17 cellular contexts compared by ENCODE assay signal in the genomic region with DNA sequence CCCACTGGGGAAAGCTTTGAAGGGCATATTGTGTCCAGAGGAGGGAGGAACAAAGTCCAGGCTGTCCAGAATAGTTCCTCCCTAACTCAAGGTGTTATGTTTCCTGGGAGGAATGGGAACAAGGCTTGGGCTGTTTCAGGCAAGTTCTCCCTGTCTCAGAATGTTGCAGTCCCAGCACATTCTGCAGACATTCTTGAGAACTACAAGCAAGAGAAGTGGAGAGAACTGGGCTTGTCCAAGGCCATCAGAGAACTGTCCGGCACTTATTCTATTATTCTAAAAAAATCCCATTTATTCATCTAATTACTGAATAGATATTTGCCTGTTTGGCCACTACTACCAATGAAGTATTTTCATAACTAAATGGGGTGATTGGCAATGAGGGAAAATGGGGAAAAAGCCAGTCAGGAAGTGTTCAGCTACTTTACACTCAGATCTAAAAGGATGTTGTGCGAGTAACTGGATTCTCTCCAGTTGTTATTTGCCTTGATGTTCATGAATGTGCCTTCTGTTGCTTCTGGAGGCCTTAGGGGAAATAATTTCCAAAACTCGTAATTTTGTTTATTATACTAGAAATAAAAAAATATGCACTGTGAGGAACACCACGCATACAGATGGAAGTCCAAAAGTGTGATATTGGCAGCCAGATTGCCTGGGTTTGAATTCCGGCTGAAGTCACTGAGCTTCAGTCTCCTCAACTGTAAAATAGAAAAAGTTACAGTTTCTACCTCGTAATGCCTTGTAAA.
DNase-seq lines count a peak whose midpoint lies in the region; ATAC-seq and TF ChIP-seq lines count a peak whose summit lies in the region.
"Had no signal": no experiment of that assay in that cellular context is flagged by ENCODE, and none has a peak within 500 bp of the region (broad histone marks: within the 10 kb centered on the region; RNA-seq: fewer than 3 reads in every experiment).

No MANE protein-coding gene starts in this region.

- H3K4me1 ChIP-seq in upper lobe of right lung = no peaks in the 10 kb centered on the region
- H3K4me1 ChIP-seq: HAP-1, Peyer's patch had no signal

- ATAC-seq in Right ventricle myocardium superior (ENCODE audit: poor library complexity) (peak; percentile 64), left cardiac atrium (no peak), upper lobe of right lung (peak; percentile 36)

- H3K36me3 ChIP-seq in upper lobe of right lung = no peaks in the 10 kb centered on the region
- H3K36me3 ChIP-seq: HAP-1, Peyer's patch had no signal

- TF ChIP-seq CTCF in upper lobe of right lung (IDR thresholded peaks at IDR 0.05) = no peak

- H3K27ac ChIP-seq in upper lobe of right lung = no peak overlapping the region
- H3K27ac ChIP-seq: Peyer's patch, SK-N-MC had no signal

- H3K27me3 ChIP-seq in upper lobe of right lung = no peaks in the 10 kb centered on the region
- H3K27me3 ChIP-seq: Peyer's patch had no signal

- H3K4me3 ChIP-seq in upper lobe of right lung = no peak overlapping the region
- H3K4me3 ChIP-seq: HAP-1, Peyer's patch, SK-N-MC had no signal

- H3K9me3 ChIP-seq in upper lobe of right lung = no peaks in the 10 kb centered on the region
- H3K9me3 ChIP-seq: Peyer's patch had no signal

- intact Hi-C loops in Right ventricle myocardium superior (cut with DNase I) = no loop called here
- intact Hi-C loops in left cardiac atrium (cut with DNase I) = no loop called here
- intact Hi-C loops in upper lobe of right lung (cut with DNase I) = no loop called here

- DNase-seq in Right ventricle myocardium superior (no peak), left cardiac atrium (no peak), fibroblast of gingiva (ENCODE audit: low read depth) (peak; percentile 14), left kidney (ENCODE audit: low read depth, low spot score) (peak; percentile 17), upper lobe of right lung (no peak), HuH-7.5 (ENCODE audit: low spot score) (no peak), NCI-H82 (lab: John Stamatoyannopoulos, UW) (no peak), hypothalamus (lab: John Stamatoyannopoulos, UW) (no peak)
- DNase-seq: CD4-positive, alpha-beta T cell; NCI-H1105; NCI-H2081 treated with DMSO at 0.1 percent for 48 hours; NCI-H446 treated with DMSO at 0.1 percent for 48 hours; NK-92 treated with Interleukin-12 subunit alpha and Interleukin-12 subunit beta, amount 100 ng/mL, for 24 hours; Peyer's patch; SHP77 had no signal

Comparison
In these comparisons a context has a peak if more than half of its experiments do, and no peak if none do; other contexts are left out.
1. ATAC-seq: peak in Right ventricle myocardium superior (single experiment) and upper lobe of right lung (single experiment); none in left cardiac atrium (0 of 2).
2. DNase-seq: peak in fibroblast of gingiva (single experiment) and left kidney (single experiment); none in Right ventricle myocardium superior (single experiment), left cardiac atrium (single experiment), upper lobe of right lung (single experiment), HuH-7.5 (single experiment), NCI-H82 (single experiment) and hypothalamus (0 of 51).